24 cellular contexts compared by ENCODE assay signal in genomic region chr7:21013765-21014502, GRCh38.
"Had no signal": no experiment of that assay in that cellular context is flagged by ENCODE, and none has a peak within 500 bp of the region (broad histone marks: within the 10 kb centered on the region; RNA-seq: fewer than 3 reads in every experiment).

No MANE protein-coding gene starts in this region.

- H3K4me2 ChIP-seq: hepatocyte had no signal

- ATAC-seq: gastrocnemius medialis; left colon; naive thymus-derived CD4-positive, alpha-beta T cell; pancreas had no signal

- FAIRE-seq: astrocyte, endothelial cell of umbilical vein, pancreas had no signal

- H3K27ac ChIP-seq: brain microvascular endothelial cell, gastrocnemius medialis, hepatocyte, pancreas, prostate gland, tibial nerve had no signal

- H3K4me1 ChIP-seq: gastrocnemius medialis, pancreas, prostate gland, tibial nerve had no signal

- H2AFZ ChIP-seq: hepatocyte had no signal

- H3K4me3 ChIP-seq: gastrocnemius medialis, hepatocyte, pancreas, prostate gland, tibial nerve had no signal

- H3K27me3 ChIP-seq: brain microvascular endothelial cell, gastrocnemius medialis, hepatocyte, pancreas, tibial nerve had no signal

- H3K9me3 ChIP-seq: gastrocnemius medialis, pancreas, prostate gland had no signal

- DNase-seq: activated CD4-positive, alpha-beta T cell treated with anti-CD3 and anti-CD28 coated beads for 4 hours; activated CD4-positive, alpha-beta T cell treated with anti-CD3 and anti-CD28 coated beads, Interleukin-2, amount 50 U/mL, for 4 hours; activated CD4-positive, CD25-positive, alpha-beta regulatory T cell; activated CD8-positive, alpha-beta memory T cell treated with anti-CD3 and anti-CD28 coated beads, Interleukin-2, amount 50 U/mL, for 48 hours; activated gamma-delta T cell; activated naive CD4-positive, alpha-beta T cell treated with anti-CD3 and anti-CD28 coated beads, Interleukin-2, amount 10 ng/mL, durations not matched to agents 7 days and 5 days; activated T-cell treated with anti-CD3 and anti-CD28 coated beads, Interleukin-2, amount 50 U/mL, for 24 hours; amniotic stem cell; brain microvascular endothelial cell; central memory CD4-positive, alpha-beta T cell; gastrocnemius medialis; glutamatergic neuron; islet precursor cell; left colon; naive thymus-derived CD4-positive, alpha-beta T cell; pancreas; stimulated activated CD4-positive, alpha-beta T cell treated with anti-CD3 and anti-CD28 coated beads, Interleukin-15, amount 100 ng/mL, for 24 hours; stimulated activated CD4-positive, alpha-beta T cell treated with anti-CD3 and anti-CD28 coated beads, Interleukin-2, amount 100 ng/mL, for 24 hours; stimulated activated naive CD4-positive, alpha-beta T cell had no signal

- H3K36me3 ChIP-seq: brain microvascular endothelial cell, gastrocnemius medialis, pancreas, prostate gland, tibial nerve had no signal

- H3K79me2 ChIP-seq: hepatocyte had no signal
